In the genomic region with DNA sequence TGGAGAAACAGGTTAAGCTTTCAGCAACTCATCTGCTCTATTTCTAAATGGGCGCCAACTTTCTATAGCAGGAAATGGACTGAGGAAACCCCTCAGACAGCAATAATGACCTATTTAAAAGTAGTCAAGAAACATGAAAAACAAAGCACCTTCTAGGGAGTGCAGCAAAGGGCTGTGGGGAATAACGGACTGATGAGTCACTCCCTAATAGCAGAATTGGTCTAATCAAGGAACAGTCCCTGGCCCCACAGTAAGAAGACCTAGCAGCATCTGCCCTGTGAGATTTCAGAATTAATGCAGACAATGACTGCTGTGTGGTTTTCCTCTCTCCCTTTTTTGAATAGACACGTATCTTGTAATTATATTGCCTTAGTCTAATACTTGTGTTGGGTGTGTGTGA, we compare ENCODE assay signal across 25 cellular contexts.
A peak's percentile ranks its signal among the peaks of the same experiment; 100 is the strongest.
DNase-seq lines count a peak whose midpoint lies in the region; ATAC-seq, FAIRE-seq and TF ChIP-seq lines count a peak whose summit lies in the region.
"Had no signal": no experiment of that assay in that cellular context is flagged by ENCODE, and none has a peak within 500 bp of the region (broad histone marks: within the 10 kb centered on the region; RNA-seq: fewer than 3 reads in every experiment).

No MANE protein-coding gene starts in this region.

- no peak overlapping the region for H4K8ac ChIP-seq in mesendoderm (ENCODE audit: low read depth, low read length)

- H3K36me3 Mint-ChIP-seq in Caco-2 (ENCODE audit: insufficient read depth, unreplicated experiment), result no peaks in the 10 kb centered on the region

- FAIRE-seq in GM12878 (lab: Jason Lieb, UNC), result no peak

- H3K36me3 ChIP-seq in GM12878 (ENCODE audit: control insufficient read depth in 2 of 2, insufficient read depth in 2 of 2, low read length in 1 of 2) (no peaks in the 10 kb centered on the region), mesendoderm (ENCODE audit: control insufficient read depth, insufficient read depth, low read length) (no peaks in the 10 kb centered on the region), Caco-2 (ENCODE audit: control insufficient read depth, insufficient read depth, low read length) (no peaks in the 10 kb centered on the region), PC-3 (ENCODE audit: low read depth, low read length) (no peaks in the 10 kb centered on the region)
- H3K36me3 ChIP-seq: left lung, spleen, thoracic aorta, vagina had no signal

- 21% methylated on average over 3 of the region's 3 CpGs for WGBS in GM12878 (ENCODE audit: insufficient coverage, insufficient replicate concordance, low lambda C conversion rate, missing lambda C conversion rate)
- no CpG with 5 or more reads among the region's 3 CpGs for WGBS in mesendoderm (ENCODE audit: extremely low coverage, insufficient coverage, low lambda C conversion rate)

- BruUV-seq in GM12878 (replicated peaks; lab: Mats Ljungman, UMichigan) (no TSS peak), Caco-2 (replicated peaks; lab: Mats Ljungman, UMichigan) (no TSS peak), PC-3 (replicated peaks; lab: Mats Ljungman, UMichigan) (no TSS peak)

- H3K4ac ChIP-seq in mesendoderm (ENCODE audit: low read depth, low read length), result no peak overlapping the region

- no peak overlapping the region for H2AK5ac ChIP-seq in mesendoderm (ENCODE audit: low read length)

- H2BK15ac ChIP-seq in mesendoderm (replicated peaks; ENCODE audit: low read depth), result no peak overlapping the region

- H3K56ac ChIP-seq in mesendoderm (ENCODE audit: low read length), result no peak overlapping the region

- no peak overlapping the region for H2AFZ ChIP-seq in GM12878 (ENCODE audit: control insufficient read depth, low read depth, low read length)
- no peak overlapping the region for H2AFZ ChIP-seq in PC-3 (ENCODE audit: low read length)
- H2AFZ ChIP-seq: parathyroid adenoma had no signal

- H4K20me1 ChIP-seq in GM12878 (ENCODE audit: control insufficient read depth, insufficient read depth) (no peaks in the 10 kb centered on the region), PC-3 (ENCODE audit: low read length) (no peaks in the 10 kb centered on the region)

- intact Hi-C loops in GM12878 (cut with micrococcal nuclease; ENCODE audit: unreplicated experiment), result no loop called here
- intact Hi-C loops in Caco-2 (cut with micrococcal nuclease; ENCODE audit: unreplicated experiment), result no loop called here
- intact Hi-C loops in PC-3 (cut with micrococcal nuclease), result no loop called here

- POLR2A ChIA-PET in GM12878 (lab: Charles Lee) (no interaction called here), Caco-2 (lab: Charles Lee) (no interaction called here), PC-3 (lab: Charles Lee; ENCODE audit: unreplicated experiment) (no interaction called here)

- no peaks in the 10 kb centered on the region for H3K79me1 ChIP-seq in mesendoderm (ENCODE audit: low read length)

- no peaks in the 10 kb centered on the region for H3K4me1 Mint-ChIP-seq in Caco-2 (ENCODE audit: low read depth, unreplicated experiment)
- H3K4me1 Mint-ChIP-seq: activated CD4-positive, alpha-beta memory T cell treated with anti-CD3 and anti-CD28 coated beads, Interleukin-2, amount 10 ng/mL, durations not matched to agents 7 days and 5 days had no signal

- H3K27ac Mint-ChIP-seq in Caco-2 (ENCODE audit: unreplicated experiment), result no peak overlapping the region
- H3K27ac Mint-ChIP-seq: activated CD4-positive, alpha-beta memory T cell treated with anti-CD3 and anti-CD28 coated beads, Interleukin-2, amount 10 ng/mL, durations not matched to agents 7 days and 5 days; activated T-helper 1 cell treated with anti-CD3 and anti-CD28 coated beads, Interleukin-12 subunit alpha, Interleukin-12 subunit beta, Interleukin-2, Interleukin-4 antibody, amounts not matched to agents 30 ng/mL and 10 ng/mL and 1 ng/mL, durations not matched to agents 14 hours and 24 hours and 36 hours; CD4-positive, alpha-beta T cell had no signal

- peaks cover 6% of the 10 kb centered on the region for H3K27me3 Mint-ChIP-seq in Caco-2 (ENCODE audit: insufficient read depth, unreplicated experiment)
- H3K27me3 Mint-ChIP-seq: activated CD4-positive, alpha-beta memory T cell treated with anti-CD3 and anti-CD28 coated beads, Interleukin-2, amount 10 ng/mL, durations not matched to agents 7 days and 5 days; CD4-positive, alpha-beta T cell had no signal

- ATAC-seq in HG03432 (IDR thresholded peaks at IDR 0.05; ENCODE audit: unreplicated experiment) (peak; percentile 67), GM12878 (peak; percentile 78), PC-3 (no peak)
- ATAC-seq: left lung; stimulated activated naive CD8-positive, alpha-beta T cell treated with anti-CD3 and anti-CD28 coated beads, Interleukin-15, Interleukin-2, amounts not matched to agents 100 U/mL and 50 U/mL, for 24 hours had no signal

- H3K27ac ChIP-seq in GM12878 (ENCODE audit: control insufficient read depth, insufficient read depth), result no peak overlapping the region
- H3K27ac ChIP-seq in mesendoderm (ENCODE audit: low read depth, low read length), result no peak overlapping the region
- H3K27ac ChIP-seq in PC-3 (ENCODE audit: low read length), result no peak overlapping the region
- H3K27ac ChIP-seq: left lung, parathyroid adenoma, spleen, thoracic aorta, vagina had no signal

- TF ChIP-seq CTCF in GM12865 (IDR thresholded peaks at IDR 0.05; ENCODE audit: insufficient read depth, low read depth, low read length, missing control alignments), result no peak
- no peak for TF ChIP-seq CTCF in GM12878 (IDR thresholded peaks at IDR 0.05 in 2 of 3, conservative IDR thresholded peaks at IDR 0.05 in 1 of 3; ENCODE audit: control insufficient read depth in 2 of 3, extremely low read depth in 1 of 3, insufficient read depth in 1 of 3, low read depth in 3 of 3, low read length in 3 of 3)
- no peak for TF ChIP-seq CTCF in Caco-2 (IDR thresholded peaks at IDR 0.05; ENCODE audit: insufficient read depth in 1 of 2, low read depth in 1 of 2, low read length in 1 of 2, severe bottlenecking in 1 of 2, unreplicated experiment in 1 of 2)
- no peak for TF ChIP-seq CTCF in PC-3 (conservative IDR thresholded peaks at IDR 0.05; ENCODE audit: low read depth, low read length)

- no peak for TF ChIP-seq POLR2A in GM12878 (IDR thresholded peaks at IDR 0.05; ENCODE audit: low read depth, low read length)

- in situ Hi-C loops in GM12878 (cut with MboI), result no loop called here

- no peak overlapping the region for H3K4me3 ChIP-seq in GM12865 (ENCODE audit: low read depth, low read length)
- H3K4me3 ChIP-seq in GM12878, result no peak overlapping the region
- H3K4me3 ChIP-seq in mesendoderm (ENCODE audit: low read length), result no peak overlapping the region
- H3K4me3 ChIP-seq in Caco-2 (ENCODE audit: low read depth, low read length), result no peak overlapping the region
- H3K4me3 ChIP-seq in PC-3 (ENCODE audit: low read length), result no peak overlapping the region
- H3K4me3 ChIP-seq: left lung, spleen, thoracic aorta, vagina had no signal

- SMC1A ChIA-PET in GM12878 (lab: Charles Lee; ENCODE audit: uncharacterized antibody, unreplicated experiment), result no interaction called here

- no peaks in the 10 kb centered on the region for H3K9me3 Mint-ChIP-seq in Caco-2 (ENCODE audit: unreplicated experiment)
- H3K9me3 Mint-ChIP-seq: activated T-helper 1 cell treated with anti-CD3 and anti-CD28 coated beads, Interleukin-12 subunit alpha, Interleukin-12 subunit beta, Interleukin-2, Interleukin-4 antibody, amounts not matched to agents 30 ng/mL and 10 ng/mL and 1 ng/mL, durations not matched to agents 14 hours and 24 hours and 36 hours had no signal

- H3K4me1 ChIP-seq in GM12878 (ENCODE audit: control insufficient read depth, insufficient read depth, low read length) (no peaks in the 10 kb centered on the region), mesendoderm (ENCODE audit: control insufficient read depth, low read depth, low read length) (no peaks in the 10 kb centered on the region), Caco-2 (no peaks in the 10 kb centered on the region), PC-3 (ENCODE audit: insufficient read depth, low read length) (no peaks in the 10 kb centered on the region)
- H3K4me1 ChIP-seq: left lung, parathyroid adenoma, spleen, vagina had no signal

- CTCF ChIA-PET in GM12878 (lab: Yijun Ruan, JAX) (no interaction called here), Caco-2 (lab: Charles Lee) (no interaction called here), PC-3 (lab: Charles Lee) (no interaction called here)

- H3K9me3 ChIP-seq in GM12878 (replicated peaks; ENCODE audit: control insufficient read depth, insufficient read depth, low read length) (no peaks in the 10 kb centered on the region), Caco-2 (no peaks in the 10 kb centered on the region), PC-3 (ENCODE audit: low read length) (no peaks in the 10 kb centered on the region)
- H3K9me3 ChIP-seq: left lung, SK-N-SH, spleen, thoracic aorta, vagina had no signal

- no peak overlapping the region for H2BK5ac ChIP-seq in mesendoderm (ENCODE audit: low read length)

- H3K4me3 Mint-ChIP-seq in Caco-2 (ENCODE audit: unreplicated experiment), result no peak overlapping the region
- H3K4me3 Mint-ChIP-seq: activated CD4-positive, alpha-beta memory T cell treated with anti-CD3 and anti-CD28 coated beads, Interleukin-2, amount 10 ng/mL, durations not matched to agents 7 days and 5 days; activated T-helper 1 cell treated with anti-CD3 and anti-CD28 coated beads, Interleukin-12 subunit alpha, Interleukin-12 subunit beta, Interleukin-2, Interleukin-4 antibody, amounts not matched to agents 30 ng/mL and 10 ng/mL and 1 ng/mL, durations not matched to agents 14 hours and 24 hours and 36 hours; CD4-positive, alpha-beta T cell had no signal

- no peak overlapping the region for H4K5ac ChIP-seq in mesendoderm (ENCODE audit: low read length)

- TF ChIP-seq EP300 in GM12878 (IDR thresholded peaks at IDR 0.05; ENCODE audit: borderline replicate concordance in 1 of 2, control insufficient read depth in 1 of 2, low read depth in 2 of 2, low read length in 2 of 2), result no peak

- H3K9ac ChIP-seq in GM12878 (ENCODE audit: control insufficient read depth, insufficient read depth, low read length) (no peak overlapping the region), mesendoderm (ENCODE audit: low read length) (no peak overlapping the region), PC-3 (ENCODE audit: low read length) (no peak overlapping the region)
- H3K9ac ChIP-seq: parathyroid adenoma, SK-N-SH had no signal

- TF ChIP-seq RAD21 in GM12878 (IDR thresholded peaks at IDR 0.05; ENCODE audit: insufficient read depth, low read depth, low read length), result no peak

- H3K27me3 ChIP-seq in GM12878 (replicated peaks in 1 of 2; ENCODE audit: control insufficient read depth in 2 of 2, insufficient read depth in 2 of 2, low read length in 1 of 2) (no peaks in the 10 kb centered on the region), mesendoderm (ENCODE audit: insufficient read depth, low read length, poor library complexity) (no peaks in the 10 kb centered on the region), Caco-2 (replicated peaks; ENCODE audit: control insufficient read depth, insufficient read depth, low read length) (no peaks in the 10 kb centered on the region), PC-3 (ENCODE audit: low read length) (no peaks in the 10 kb centered on the region)
- H3K27me3 ChIP-seq: left lung, spleen, vagina had no signal

- H3K79me2 ChIP-seq in GM12878 (ENCODE audit: control insufficient read depth, insufficient read depth, low read length) (no peaks in the 10 kb centered on the region), mesendoderm (ENCODE audit: control insufficient read depth, insufficient read depth, low read length) (no peaks in the 10 kb centered on the region), PC-3 (ENCODE audit: low read length) (no peaks in the 10 kb centered on the region)
- H3K79me2 ChIP-seq: parathyroid adenoma had no signal

- no peak overlapping the region for H3K23ac ChIP-seq in mesendoderm (ENCODE audit: low read length)

- DNase-seq in GM12865 (ENCODE audit: low read depth) (peak; percentile 2), GM12878 (ENCODE audit: low read depth, low spot score) (no peak), mesendoderm (peak; percentile 23), Caco-2 (no peak), PC-3 (no peak), medulla oblongata (ENCODE audit: extremely low spot score) (no peak), NOMO-1 (lab: John Stamatoyannopoulos, UW; ENCODE audit: unreplicated experiment in 2 of 2) (no peak)
- DNase-seq: activated CD4-positive, alpha-beta memory T cell treated with anti-CD3 and anti-CD28 coated beads, Interleukin-2, amount 10 ng/mL, durations not matched to agents 7 days and 5 days; activated CD8-positive, alpha-beta memory T cell treated with anti-CD3 and anti-CD28 coated beads, Interleukin-2, amount 50 U/mL, for 4 hours; activated naive CD4-positive, alpha-beta T cell treated with Interleukin-2 at 50 U/mL for 16 hours; AML-193; CD4-positive, alpha-beta T cell; left lung; MM.1S; NCI-H2029; NCI-H524; SK-N-SH; spleen; stimulated activated CD4-positive, alpha-beta T cell treated with anti-CD3 and anti-CD28 coated beads, Interleukin-2, amount 100 ng/mL, for 24 hours; stimulated activated naive CD8-positive, alpha-beta T cell treated with anti-CD3 and anti-CD28 coated beads, Interleukin-15, Interleukin-2, amounts not matched to agents 100 U/mL and 50 U/mL, for 24 hours had no signal

- H3K18ac ChIP-seq in mesendoderm (ENCODE audit: low read length), result no peak overlapping the region

- no peak overlapping the region for H3K4me2 ChIP-seq in GM12878 (ENCODE audit: control insufficient read depth, insufficient read depth)
- no peak overlapping the region for H3K4me2 ChIP-seq in mesendoderm (ENCODE audit: low read length)
- no peak overlapping the region for H3K4me2 ChIP-seq in PC-3 (ENCODE audit: low read length)
- H3K4me2 ChIP-seq: SK-N-SH had no signal

- no peaks in the 10 kb centered on the region for H3K9me2 ChIP-seq in PC-3 (replicated peaks; ENCODE audit: low read length)
- H3K9me2 ChIP-seq: SK-N-SH had no signal

- RAD21 ChIA-PET in GM12878 (lab: Charles Lee; ENCODE audit: unreplicated experiment), result no interaction called here

- no peaks in the 10 kb centered on the region for H3F3A ChIP-seq in PC-3 (ENCODE audit: low read length, unreplicated experiment)

- H2BK120ac ChIP-seq in mesendoderm (ENCODE audit: low read depth, low read length), result no peak overlapping the region

Comparison
In these comparisons a context has a peak if more than half of its experiments do, and no peak if none do; other contexts are left out.
1. DNase-seq: peak in GM12865 (single experiment) and mesendoderm (single experiment); none in GM12878 (single experiment), Caco-2 (0 of 2), PC-3 (single experiment), medulla oblongata (single experiment) and NOMO-1 (0 of 2).